ENCODE assay signal across 1 cellular context in the genomic region with DNA sequence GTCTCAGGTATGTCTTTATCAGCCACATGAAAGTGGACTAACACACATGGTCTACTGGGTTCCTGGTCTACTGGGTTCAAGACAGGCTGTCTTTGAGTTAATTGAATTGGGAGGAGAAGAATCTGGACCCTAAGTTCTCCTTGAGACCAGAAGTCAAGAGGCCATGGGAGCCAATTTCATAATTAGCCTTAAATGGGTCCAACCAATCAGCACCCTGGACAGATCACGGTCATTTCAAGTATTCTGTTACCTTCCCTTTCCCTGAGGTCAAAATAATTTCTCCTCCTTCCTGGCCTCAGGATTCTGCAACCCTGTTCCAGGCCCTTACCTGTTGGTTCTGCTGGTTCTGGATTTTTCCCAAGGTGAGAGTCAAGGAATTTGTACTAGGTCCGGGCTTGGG.
TF ChIP-seq lines count a peak whose summit lies in the region.

No MANE protein-coding gene starts in this region.

TF ChIP-seq in A549, 52 proteins besides CTCF, POLR2A, EP300 and RAD21 (continued from another document):
- TF ChIP-seq, protein P1, sequence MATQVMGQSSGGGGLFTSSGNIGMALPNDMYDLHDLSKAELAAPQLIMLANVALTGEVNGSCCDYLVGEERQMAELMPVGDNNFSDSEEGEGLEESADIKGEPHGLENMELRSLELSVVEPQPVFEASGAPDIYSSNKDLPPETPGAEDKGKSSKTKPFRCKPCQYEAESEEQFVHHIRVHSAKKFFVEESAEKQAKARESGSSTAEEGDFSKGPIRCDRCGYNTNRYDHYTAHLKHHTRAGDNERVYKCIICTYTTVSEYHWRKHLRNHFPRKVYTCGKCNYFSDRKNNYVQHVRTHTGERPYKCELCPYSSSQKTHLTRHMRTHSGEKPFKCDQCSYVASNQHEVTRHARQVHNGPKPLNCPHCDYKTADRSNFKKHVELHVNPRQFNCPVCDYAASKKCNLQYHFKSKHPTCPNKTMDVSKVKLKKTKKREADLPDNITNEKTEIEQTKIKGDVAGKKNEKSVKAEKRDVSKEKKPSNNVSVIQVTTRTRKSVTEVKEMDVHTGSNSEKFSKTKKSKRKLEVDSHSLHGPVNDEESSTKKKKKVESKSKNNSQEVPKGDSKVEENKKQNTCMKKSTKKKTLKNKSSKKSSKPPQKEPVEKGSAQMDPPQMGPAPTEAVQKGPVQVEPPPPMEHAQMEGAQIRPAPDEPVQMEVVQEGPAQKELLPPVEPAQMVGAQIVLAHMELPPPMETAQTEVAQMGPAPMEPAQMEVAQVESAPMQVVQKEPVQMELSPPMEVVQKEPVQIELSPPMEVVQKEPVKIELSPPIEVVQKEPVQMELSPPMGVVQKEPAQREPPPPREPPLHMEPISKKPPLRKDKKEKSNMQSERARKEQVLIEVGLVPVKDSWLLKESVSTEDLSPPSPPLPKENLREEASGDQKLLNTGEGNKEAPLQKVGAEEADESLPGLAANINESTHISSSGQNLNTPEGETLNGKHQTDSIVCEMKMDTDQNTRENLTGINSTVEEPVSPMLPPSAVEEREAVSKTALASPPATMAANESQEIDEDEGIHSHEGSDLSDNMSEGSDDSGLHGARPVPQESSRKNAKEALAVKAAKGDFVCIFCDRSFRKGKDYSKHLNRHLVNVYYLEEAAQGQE (IDR thresholded peaks at IDR 0.05): peak; percentile 88
